Comparison of ENCODE assay signal across 10 cellular contexts in the genomic region with DNA sequence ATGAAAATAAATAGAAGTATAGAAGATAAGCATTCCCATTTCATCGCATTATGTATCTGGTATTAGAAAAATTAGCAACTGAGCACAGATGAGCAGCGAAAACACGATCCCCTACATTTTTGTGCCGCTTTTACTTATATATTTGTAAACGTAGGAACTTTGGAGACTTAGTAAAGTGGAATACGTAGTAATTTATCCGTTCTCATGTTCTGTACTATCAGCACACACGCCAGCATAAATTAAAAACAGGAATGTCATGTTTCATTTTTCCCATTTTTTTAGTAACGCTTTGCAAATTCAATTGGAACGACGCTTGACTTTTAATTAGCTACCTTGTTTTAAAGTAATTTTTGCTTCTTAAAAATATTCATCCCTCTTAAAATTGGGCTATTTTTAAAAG. TPM values are rescaled to one million over a fixed set of nuclear protein-coding genes. Genes with fewer than 3 reads are reported as not detected.
DNase-seq lines count a peak whose midpoint lies in the region; ATAC-seq and TF ChIP-seq lines count a peak whose summit lies in the region.
"Had no signal": no experiment of that assay in that cellular context is flagged by ENCODE, and none has a peak within 500 bp of the region (broad histone marks: within the 10 kb centered on the region; RNA-seq: fewer than 3 reads in every experiment).

No MANE protein-coding gene starts in this region.

- no peaks in the 10 kb centered on the region for H3K9me2 ChIP-seq in hepatocyte (replicated peaks; ENCODE audit: insufficient read depth)

- H3K9me3 Mint-ChIP-seq in stimulated activated effector memory CD8-positive, alpha-beta T cell treated with anti-CD3 and anti-CD28 coated beads, Interleukin-12 subunit alpha, Interleukin-12 subunit beta, amount 100 ng/mL, for 72 hours, result peaks cover 2% of the 10 kb centered on the region

- H3K27ac Mint-ChIP-seq in stimulated activated effector memory CD8-positive, alpha-beta T cell treated with anti-CD3 and anti-CD28 coated beads, Interleukin-12 subunit alpha, Interleukin-12 subunit beta, amount 100 ng/mL, for 72 hours, result peak overlapping the region; percentile 98

- peaks cover 16% of the 10 kb centered on the region for H3K4me1 ChIP-seq in hepatocyte (ENCODE audit: insufficient read depth)

- no peaks in the 10 kb centered on the region for H3K9me3 ChIP-seq in WERI-Rb-1 (ENCODE audit: severe bottlenecking)
- H3K9me3 ChIP-seq in hepatocyte (ENCODE audit: low read depth), result no peaks in the 10 kb centered on the region

- no peaks in the 10 kb centered on the region for H3K36me3 ChIP-seq in WERI-Rb-1
- H3K36me3 ChIP-seq in hepatocyte (replicated peaks; ENCODE audit: insufficient read depth, low read depth), result no peaks in the 10 kb centered on the region

- DNase-seq in HL-60 (ENCODE audit: low read depth in 1 of 2, low spot score in 1 of 2), result no peak
- DNase-seq in WERI-Rb-1, result no peak
- DNase-seq in hepatocyte (ENCODE audit: low spot score), result no peak
- DNase-seq in stimulated activated effector memory CD8-positive, alpha-beta T cell treated with anti-CD3 and anti-CD28 coated beads, Interleukin-12 subunit alpha, Interleukin-12 subunit beta, amount 100 ng/mL, for 72 hours (ENCODE audit: low spot score in 2 of 2), result no peak
- DNase-seq in SKM-1 (lab: John Stamatoyannopoulos, UW; ENCODE audit: unreplicated experiment), result no peak
- DNase-seq in amniotic stem cell (lab: John Stamatoyannopoulos, UW), result no peak
- DNase-seq: cerebellar nuclear complex; NCI-H510A; stimulated activated CD4-positive, alpha-beta T cell treated with anti-CD3 and anti-CD28 coated beads, Interleukin-2, amount 100 ng/mL, for 24 hours had no signal

- 41% methylated on average over 11 of the region's 11 CpGs for WGBS in hepatocyte (ENCODE audit: low lambda C conversion rate, missing lambda C conversion rate)

- H3K27ac ChIP-seq in HL-60 (replicated peaks) (peak overlapping the region; percentile 96), WERI-Rb-1 (peak overlapping the region; percentile 32), hepatocyte (peak overlapping the region; percentile 98)

- H3K4me3 ChIP-seq in HL-60 (replicated peaks; ENCODE audit: insufficient read depth, low read length) (peak overlapping the region; percentile 62), WERI-Rb-1 (ENCODE audit: low read depth, low read length) (peak overlapping the region; percentile 89), hepatocyte (peak overlapping the region; percentile 85)

- H3K4me2 ChIP-seq in hepatocyte, result peak overlapping the region; percentile 82

- peaks cover 71% of the 10 kb centered on the region for H3K4me1 Mint-ChIP-seq in stimulated activated effector memory CD8-positive, alpha-beta T cell treated with anti-CD3 and anti-CD28 coated beads, Interleukin-12 subunit alpha, Interleukin-12 subunit beta, amount 100 ng/mL, for 72 hours

- no peaks in the 10 kb centered on the region for H4K20me1 ChIP-seq in hepatocyte (ENCODE audit: insufficient read depth, poor library complexity, severe bottlenecking)

- H3K27me3 ChIP-seq in HL-60 (ENCODE audit: insufficient read depth, poor library complexity, severe bottlenecking), result no peaks in the 10 kb centered on the region
- H3K27me3 ChIP-seq in WERI-Rb-1 (ENCODE audit: insufficient read depth, low read depth, severe bottlenecking), result no peaks in the 10 kb centered on the region
- no peaks in the 10 kb centered on the region for H3K27me3 ChIP-seq in hepatocyte

- H3K36me3 Mint-ChIP-seq in stimulated activated effector memory CD8-positive, alpha-beta T cell treated with anti-CD3 and anti-CD28 coated beads, Interleukin-12 subunit alpha, Interleukin-12 subunit beta, amount 100 ng/mL, for 72 hours, result peaks cover 9% of the 10 kb centered on the region

- H3K79me2 ChIP-seq in hepatocyte, result peaks cover 51% of the 10 kb centered on the region

- peak overlapping the region; percentile 94 for H3K4me3 Mint-ChIP-seq in stimulated activated effector memory CD8-positive, alpha-beta T cell treated with anti-CD3 and anti-CD28 coated beads, Interleukin-12 subunit alpha, Interleukin-12 subunit beta, amount 100 ng/mL, for 72 hours

- ATAC-seq in stimulated activated effector memory CD8-positive, alpha-beta T cell treated with anti-CD3 and anti-CD28 coated beads, Interleukin-12 subunit alpha, Interleukin-12 subunit beta, amount 100 ng/mL, for 72 hours, result no peak
- ATAC-seq in HG03045 (IDR thresholded peaks at IDR 0.05; ENCODE audit: unreplicated experiment), result no peak

- TF ChIP-seq CTCF in HL-60 (IDR thresholded peaks at IDR 0.05; ENCODE audit: insufficient read depth, low read length), result no peak
- no peak for TF ChIP-seq CTCF in WERI-Rb-1 (IDR thresholded peaks at IDR 0.05; ENCODE audit: low read depth, low read length)
- no peak for TF ChIP-seq CTCF in hepatocyte (IDR thresholded peaks at IDR 0.05; ENCODE audit: poor library complexity)

- H2AFZ ChIP-seq in hepatocyte, result no peak overlapping the region

RNA-seq across cellular contexts. Expression of gene ZNRF2, which starts 2.4 kb away (rescaled TPM):
- total RNA-seq in hepatocyte, result 17.7 and 18.8 TPM in 2 replicates
- polyA plus RNA-seq in hepatocyte, result 11.0 and 11.7 TPM in 2 replicates

Comparison
In these comparisons a context has a peak if more than half of its experiments do, and no peak if none do; other contexts are left out.
1. H3K27ac ChIP-seq: peak in every context shown above with its lines; median percentile 98 in hepatocyte; 96 in HL-60; 32 in WERI-Rb-1.